1 cellular context compared by ENCODE assay signal in genomic region chr15:58392141-58392540, GRCh38.
A peak's percentile ranks its signal among the peaks of the same experiment; 100 is the strongest.
TF ChIP-seq lines count a peak whose summit lies in the region.

No MANE protein-coding gene starts in this region.

TF ChIP-seq in K562, 482 proteins besides CTCF, POLR2A, EP300 and RAD21:
- TF ChIP-seq, protein P1, sequence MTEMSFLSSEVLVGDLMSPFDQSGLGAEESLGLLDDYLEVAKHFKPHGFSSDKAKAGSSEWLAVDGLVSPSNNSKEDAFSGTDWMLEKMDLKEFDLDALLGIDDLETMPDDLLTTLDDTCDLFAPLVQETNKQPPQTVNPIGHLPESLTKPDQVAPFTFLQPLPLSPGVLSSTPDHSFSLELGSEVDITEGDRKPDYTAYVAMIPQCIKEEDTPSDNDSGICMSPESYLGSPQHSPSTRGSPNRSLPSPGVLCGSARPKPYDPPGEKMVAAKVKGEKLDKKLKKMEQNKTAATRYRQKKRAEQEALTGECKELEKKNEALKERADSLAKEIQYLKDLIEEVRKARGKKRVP (CRISPR knock-in tag; IDR thresholded peaks at IDR 0.05) = no peak
- TF ChIP-seq NR4A1 (CRISPR knock-in tag; IDR thresholded peaks at IDR 0.05) = no peak
- 0 out of 2 replicates have a peak, but pooled peaks have one; percentile 11 for TF ChIP-seq NR4A1 (tag; IDR thresholded peaks at IDR 0.05)
- no peak for TF ChIP-seq ZBTB11 (CRISPR knock-in tag; IDR thresholded peaks at IDR 0.05)
- TF ChIP-seq BACH1 (tag; IDR thresholded peaks at IDR 0.05) = peak; percentile 77
- 0 out of 2 replicates have a peak, but pooled peaks have one; percentile 2 for TF ChIP-seq MAFK (IDR thresholded peaks at IDR 0.05; ENCODE audit: low read length)
- TF ChIP-seq ZNF316 (IDR thresholded peaks at IDR 0.05) = peak; percentile 68
- peak; percentile 65 for TF ChIP-seq MAFG (tag; conservative IDR thresholded peaks at IDR 0.05)
- TF ChIP-seq NFE2 (IDR thresholded peaks at IDR 0.05; ENCODE audit: low read depth) = peak; percentile 42; the same call in 1 of the 2 replicates
